In genomic region chr1:15429701-15430149, GRCh38 we compare ENCODE assay signal across 14 cellular contexts. TPM values are rescaled to one million over a fixed set of nuclear protein-coding genes. Genes with fewer than 3 reads are reported as not detected.
DNase-seq lines count a peak whose midpoint lies in the region; ATAC-seq, FAIRE-seq and TF ChIP-seq lines count a peak whose summit lies in the region.
"Had no signal": no experiment of that assay in that cellular context is flagged by ENCODE, and none has a peak within 500 bp of the region (broad histone marks: within the 10 kb centered on the region; RNA-seq: fewer than 3 reads in every experiment).

No MANE protein-coding gene starts in this region.

- peaks cover 0 to 5% (median 0%) of the 10 kb centered on the region in 4 donors for H3K4me1 Mint-ChIP-seq in CD4-positive, CD25-positive, alpha-beta regulatory T cell
- peaks cover 15 to 27% of the 10 kb centered on the region in 2 donors for H3K4me1 Mint-ChIP-seq in effector memory CD8-positive, alpha-beta T cell (ENCODE audit: low read depth in 2 of 2)
- H3K4me1 Mint-ChIP-seq in naive thymus-derived CD4-positive, alpha-beta T cell = peaks cover 0 to 8% (median 0%) of the 10 kb centered on the region in 7 donors
- peaks cover 2% of the 10 kb centered on the region for H3K4me1 Mint-ChIP-seq in activated CD4-positive, alpha-beta T cell treated with anti-CD3 and anti-CD28 coated beads for 36 hours

- H3K9me3 ChIP-seq in CD4-positive, CD25-positive, alpha-beta regulatory T cell (ENCODE audit: control insufficient read depth in 2 of 2, low read length in 2 of 2) = no peaks in the 10 kb centered on the region
- H3K9me3 ChIP-seq in naive thymus-derived CD4-positive, alpha-beta T cell (ENCODE audit: control insufficient read depth in 2 of 3, low read length in 3 of 3) = no peaks in the 10 kb centered on the region
- H3K9me3 ChIP-seq: SJCRH30 had no signal

- H3K27me3 Mint-ChIP-seq in CD4-positive, CD25-positive, alpha-beta regulatory T cell = no peaks in the 10 kb centered on the region
- H3K27me3 Mint-ChIP-seq in effector memory CD8-positive, alpha-beta T cell = no peaks in the 10 kb centered on the region
- no peaks in the 10 kb centered on the region for H3K27me3 Mint-ChIP-seq in naive thymus-derived CD4-positive, alpha-beta T cell
- H3K27me3 Mint-ChIP-seq in activated CD4-positive, alpha-beta T cell treated with anti-CD3 and anti-CD28 coated beads for 36 hours = no peaks in the 10 kb centered on the region
- H3K27me3 Mint-ChIP-seq: stimulated activated naive B cell treated with anti-CD40 and anti-IgM and Interleukin-4, amounts not matched to agents 10 μg/mL and 1 μg/mL and 100 μg/mL, for 72 hours had no signal

- peaks cover 13% of the 10 kb centered on the region for H3K36me3 Mint-ChIP-seq in CD4-positive, CD25-positive, alpha-beta regulatory T cell
- peaks cover 99% of the 10 kb centered on the region for H3K36me3 Mint-ChIP-seq in effector memory CD8-positive, alpha-beta T cell (ENCODE audit: insufficient read depth)
- H3K36me3 Mint-ChIP-seq in naive thymus-derived CD4-positive, alpha-beta T cell = peaks cover 0 to 7% (median 5%) of the 10 kb centered on the region in 5 donors
- H3K36me3 Mint-ChIP-seq in activated CD4-positive, alpha-beta T cell treated with anti-CD3 and anti-CD28 coated beads for 36 hours (ENCODE audit: low read depth) = peaks cover 5% of the 10 kb centered on the region

- DNase-seq in CD4-positive, CD25-positive, alpha-beta regulatory T cell = no peak
- DNase-seq in RCC 7860 (ENCODE audit: low spot score) = peak; percentile 58
- no peak for DNase-seq in effector memory CD8-positive, alpha-beta T cell
- no peak for DNase-seq in naive thymus-derived CD4-positive, alpha-beta T cell
- no peak for DNase-seq in stimulated activated CD4-positive, alpha-beta T cell treated with anti-CD3 and anti-CD28 coated beads, Interleukin-4, amount 100 ng/mL, for 4 hours
- no peak for DNase-seq in posterior vena cava (ENCODE audit: low spot score)
- DNase-seq in activated CD4-positive, alpha-beta T cell treated with anti-CD3 and anti-CD28 coated beads for 36 hours = no peak
- no peak for DNase-seq in GM20000 (ENCODE audit: low spot score)
- DNase-seq: activated T-cell treated with anti-CD3 and anti-CD28 coated beads, Interleukin-2, amount 50 U/mL, for 48 hours; CD8-positive, alpha-beta T cell; kidney; NCI-H748 treated with DMSO at 0.1 percent for 48 hours; SJCRH30; stimulated activated naive B cell treated with anti-CD40 and anti-IgM and Interleukin-4, amounts not matched to agents 10 μg/mL and 1 μg/mL and 100 μg/mL, for 72 hours had no signal

- intact Hi-C loops in naive thymus-derived CD4-positive, alpha-beta T cell (cut with micrococcal nuclease) = loop anchor here in 1 of 2 donors (10.0 kb wide), 2 partner anchors 45 to 305 kb away; no protein-coding TSS in a partner anchor
- intact Hi-C loops in posterior vena cava (cut with DNase I) = loop anchor here (1.0 to 5.0 kb wide), 2 partner anchors 106 to 107 kb away; no protein-coding TSS in a partner anchor
- intact Hi-C loops in activated CD4-positive, alpha-beta T cell treated with anti-CD3 and anti-CD28 coated beads for 36 hours (cut with DNase I, micrococcal nuclease) = loop anchor here in 1 of 2 experiments (10.0 kb wide), 1 partner anchor 305 kb away; no protein-coding TSS in a partner anchor

- H3K27me3 ChIP-seq in CD4-positive, CD25-positive, alpha-beta regulatory T cell (ENCODE audit: control insufficient read depth, insufficient read depth, low read length) = no peaks in the 10 kb centered on the region
- H3K27me3 ChIP-seq in naive thymus-derived CD4-positive, alpha-beta T cell (ENCODE audit: control insufficient read depth in 2 of 2, insufficient read depth in 2 of 2, low read length in 2 of 2) = no peaks in the 10 kb centered on the region
- H3K27me3 ChIP-seq: SJCRH30 had no signal

- POLR2A ChIA-PET in naive thymus-derived CD4-positive, alpha-beta T cell (lab: Charles Lee) = no interaction called here
- POLR2A ChIA-PET in activated CD4-positive, alpha-beta T cell treated with anti-CD3 and anti-CD28 coated beads for 36 hours (lab: Charles Lee) = no interaction called here

- TF ChIP-seq CTCF in GM20000 (IDR thresholded peaks at IDR 0.05; ENCODE audit: extremely low read depth, missing control alignments) = no peak

- ATAC-seq in CD4-positive, CD25-positive, alpha-beta regulatory T cell (ENCODE audit: low read depth in 2 of 2) = no peak
- ATAC-seq in effector memory CD8-positive, alpha-beta T cell (replicated peaks) = no peak
- peak; percentile 46 for ATAC-seq in naive thymus-derived CD4-positive, alpha-beta T cell
- no peak for ATAC-seq in activated CD4-positive, alpha-beta T cell treated with anti-CD3 and anti-CD28 coated beads for 36 hours
- ATAC-seq: CD8-positive, alpha-beta T cell; stimulated activated naive B cell treated with anti-CD40 and anti-IgM and Interleukin-4, amounts not matched to agents 10 μg/mL and 1 μg/mL and 100 μg/mL, for 72 hours had no signal

- no peaks in the 10 kb centered on the region for H3K9me3 Mint-ChIP-seq in CD4-positive, CD25-positive, alpha-beta regulatory T cell
- H3K9me3 Mint-ChIP-seq in effector memory CD8-positive, alpha-beta T cell = no peaks in the 10 kb centered on the region
- H3K9me3 Mint-ChIP-seq in naive thymus-derived CD4-positive, alpha-beta T cell = no peaks in the 10 kb centered on the region
- H3K9me3 Mint-ChIP-seq in activated CD4-positive, alpha-beta T cell treated with anti-CD3 and anti-CD28 coated beads for 36 hours (ENCODE audit: low read depth) = no peaks in the 10 kb centered on the region
- H3K9me3 Mint-ChIP-seq: CD8-positive, alpha-beta T cell; stimulated activated naive B cell treated with anti-CD40 and anti-IgM and Interleukin-4, amounts not matched to agents 10 μg/mL and 1 μg/mL and 100 μg/mL, for 72 hours had no signal

- H3K4me1 ChIP-seq in CD4-positive, CD25-positive, alpha-beta regulatory T cell (ENCODE audit: control insufficient read depth, insufficient read depth, low read length, poor library complexity, severe bottlenecking) = no peaks in the 10 kb centered on the region
- no peaks in the 10 kb centered on the region for H3K4me1 ChIP-seq in naive thymus-derived CD4-positive, alpha-beta T cell (ENCODE audit: control insufficient read depth in 2 of 2, insufficient read depth in 2 of 2, low read length in 2 of 2)

- no peak overlapping the region for H3K27ac Mint-ChIP-seq in CD4-positive, CD25-positive, alpha-beta regulatory T cell
- H3K27ac Mint-ChIP-seq in effector memory CD8-positive, alpha-beta T cell = peak overlapping the region; percentile 62 to 97
- H3K27ac Mint-ChIP-seq in naive thymus-derived CD4-positive, alpha-beta T cell = peak overlapping the region in 2 of 9 donors; percentile 32 to 72
- H3K27ac Mint-ChIP-seq in activated CD4-positive, alpha-beta T cell treated with anti-CD3 and anti-CD28 coated beads for 36 hours = no peak overlapping the region
- H3K27ac Mint-ChIP-seq: CD8-positive, alpha-beta T cell had no signal

- H3K27ac ChIP-seq in CD4-positive, CD25-positive, alpha-beta regulatory T cell (ENCODE audit: insufficient read depth, low read length, poor library complexity, severe bottlenecking) = peak overlapping the region; percentile 5
- no peak overlapping the region for H3K27ac ChIP-seq in naive thymus-derived CD4-positive, alpha-beta T cell (ENCODE audit: low read depth, low read length)
- H3K27ac ChIP-seq: SJCRH30 had no signal

- peaks cover 8% of the 10 kb centered on the region for H3K36me3 ChIP-seq in CD4-positive, CD25-positive, alpha-beta regulatory T cell (ENCODE audit: control insufficient read depth, insufficient read depth, low read length)
- H3K36me3 ChIP-seq in naive thymus-derived CD4-positive, alpha-beta T cell (ENCODE audit: control insufficient read depth in 2 of 3, insufficient read depth in 3 of 3, low read length in 3 of 3) = peaks cover 2 to 49% (median 6%) of the 10 kb centered on the region in 3 experiments

- no peak overlapping the region for H3K4me3 ChIP-seq in CD4-positive, CD25-positive, alpha-beta regulatory T cell (ENCODE audit: low read depth, low read length)
- H3K4me3 ChIP-seq in naive thymus-derived CD4-positive, alpha-beta T cell (ENCODE audit: low read length) = no peak overlapping the region
- H3K4me3 ChIP-seq: SJCRH30 had no signal

- H3K4me3 Mint-ChIP-seq in CD4-positive, CD25-positive, alpha-beta regulatory T cell = peak overlapping the region in 1 of 4 donors; percentile 43
- H3K4me3 Mint-ChIP-seq in effector memory CD8-positive, alpha-beta T cell = peak overlapping the region in 1 of 2 donors; percentile 54
- no peak overlapping the region for H3K4me3 Mint-ChIP-seq in naive thymus-derived CD4-positive, alpha-beta T cell
- H3K4me3 Mint-ChIP-seq in activated CD4-positive, alpha-beta T cell treated with anti-CD3 and anti-CD28 coated beads for 36 hours = no peak overlapping the region
- H3K4me3 Mint-ChIP-seq: CD8-positive, alpha-beta T cell; stimulated activated naive B cell treated with anti-CD40 and anti-IgM and Interleukin-4, amounts not matched to agents 10 μg/mL and 1 μg/mL and 100 μg/mL, for 72 hours had no signal

- FAIRE-seq in RCC 7860 (lab: Jason Lieb, UNC) = no peak
- FAIRE-seq: kidney had no signal

- CTCF ChIA-PET in naive thymus-derived CD4-positive, alpha-beta T cell (lab: Charles Lee) = interaction anchor here (3.5 to 5.4 kb wide), 2 partner anchors 105 to 106 kb away, joined by 27 to 64 read pairs; no protein-coding TSS in a partner anchor
- CTCF ChIA-PET in activated CD4-positive, alpha-beta T cell treated with anti-CD3 and anti-CD28 coated beads for 36 hours (lab: Charles Lee) = interaction anchor here (13.3 kb wide), 1 partner anchor 109 kb away, joined by 183 read pairs; no protein-coding TSS in a partner anchor

RNA-seq across cellular contexts. Expression of gene CTRC, which starts 8.5 kb away (rescaled TPM):
- 1.4 TPM for total RNA-seq in CD4-positive, CD25-positive, alpha-beta regulatory T cell
- polyA plus RNA-seq in CD4-positive, CD25-positive, alpha-beta regulatory T cell = not detected
- total RNA-seq in naive thymus-derived CD4-positive, alpha-beta T cell = 1 to 10 TPM in 2 of 5 experiments, under 1 TPM in 3; 0.12 to 3.0 (median 0.65) TPM
- not detected for polyA plus RNA-seq in naive thymus-derived CD4-positive, alpha-beta T cell
- total RNA-seq in posterior vena cava = 1 to 10 TPM in 1 of 2 donors, not detected in 1; 1.8 TPM
- not detected for total RNA-seq in activated CD4-positive, alpha-beta T cell treated with anti-CD3 and anti-CD28 coated beads for 36 hours

RNA-seq across cellular contexts. Expression of gene EFHD2, which starts 20.0 kb away (rescaled TPM):
- total RNA-seq in CD4-positive, CD25-positive, alpha-beta regulatory T cell = 93.6 TPM
- 10 to 100 TPM; 45.3 to 77.4 (median 61.3) TPM for polyA plus RNA-seq in CD4-positive, CD25-positive, alpha-beta regulatory T cell
- total RNA-seq in naive thymus-derived CD4-positive, alpha-beta T cell = 100 to 1,000 TPM in 1 of 5 experiments, 10 to 100 TPM in 4; 29.9 to 258 (median 82.6) TPM
- 10 to 100 TPM; 21.0 to 30.2 TPM for polyA plus RNA-seq in naive thymus-derived CD4-positive, alpha-beta T cell
- 10 to 100 TPM; 33.4 to 39.8 TPM for total RNA-seq in posterior vena cava
- 10 to 100 TPM; 43.1 to 48.6 TPM for total RNA-seq in activated CD4-positive, alpha-beta T cell treated with anti-CD3 and anti-CD28 coated beads for 36 hours

RNA-seq across cellular contexts. Expression of gene CELA2A, which starts 26.8 kb away (rescaled TPM):
- total RNA-seq in CD4-positive, CD25-positive, alpha-beta regulatory T cell = not detected
- not detected for polyA plus RNA-seq in CD4-positive, CD25-positive, alpha-beta regulatory T cell
- total RNA-seq in naive thymus-derived CD4-positive, alpha-beta T cell = not detected
- not detected for polyA plus RNA-seq in naive thymus-derived CD4-positive, alpha-beta T cell
- total RNA-seq in posterior vena cava = 1 to 10 TPM in 1 of 2 donors, not detected in 1; 1.6 TPM
- not detected for total RNA-seq in activated CD4-positive, alpha-beta T cell treated with anti-CD3 and anti-CD28 coated beads for 36 hours
- total RNA-seq: CD8-positive, alpha-beta T cell; kidney had no signal

RNA-seq across cellular contexts. Expression of gene CELA2B, which starts 46.2 kb away (rescaled TPM):
- total RNA-seq in CD4-positive, CD25-positive, alpha-beta regulatory T cell = not detected
- polyA plus RNA-seq in CD4-positive, CD25-positive, alpha-beta regulatory T cell = not detected
- not detected for total RNA-seq in naive thymus-derived CD4-positive, alpha-beta T cell
- polyA plus RNA-seq in naive thymus-derived CD4-positive, alpha-beta T cell = not detected
- total RNA-seq in posterior vena cava = under 1 TPM in 1 of 2 donors, not detected in 1; 0.33 TPM
- total RNA-seq in activated CD4-positive, alpha-beta T cell treated with anti-CD3 and anti-CD28 coated beads for 36 hours = not detected
- total RNA-seq: CD8-positive, alpha-beta T cell; kidney had no signal

Comparison
In these comparisons a context has a peak if more than half of its experiments do, and no peak if none do; other contexts are left out.
1. H3K27ac Mint-ChIP-seq: peak in effector memory CD8-positive, alpha-beta T cell (2 of 2); none in CD4-positive, CD25-positive, alpha-beta regulatory T cell (0 of 3) and activated CD4-positive, alpha-beta T cell treated with anti-CD3 and anti-CD28 coated beads for 36 hours (single experiment).